ENCODE assay signal across 1 cellular context in genomic region chr1:156659994-156660751, GRCh38.
TF ChIP-seq lines count a peak whose summit lies in the region.

No MANE protein-coding gene starts in this region.

TF ChIP-seq in HepG2, 621 proteins besides CTCF, POLR2A, EP300 and RAD21 (continued from another document and continues in another):
- TF ChIP-seq SP4 (CRISPR knock-in tag; IDR thresholded peaks at IDR 0.05) (peak; percentile 68), ZNF205 (CRISPR knock-in tag; IDR thresholded peaks at IDR 0.05) (peak; percentile 50; the same call in 1 of the 2 replicates), MEF2D (CRISPR knock-in tag; IDR thresholded peaks at IDR 0.05) (peak; percentile 51; the same call in 1 of the 2 replicates), SNRNP70 (IDR thresholded peaks at IDR 0.05; ENCODE audit: low read depth, low read length) (no peak), DRAP1 (CRISPR knock-in tag; IDR thresholded peaks at IDR 0.05) (peak; percentile 29; the same call in 1 of the 2 replicates), HMGXB4 (CRISPR knock-in tag; IDR thresholded peaks at IDR 0.05; ENCODE audit: borderline replicate concordance in 1 of 2, low read depth in 1 of 2) (peak; percentile 92 to 94), ZNF616 (CRISPR knock-in tag; IDR thresholded peaks at IDR 0.05; ENCODE audit: low read depth) (0 out of 2 replicates have a peak, but pooled peaks have one; percentile 59), ZNF260 (CRISPR knock-in tag; IDR thresholded peaks at IDR 0.05; ENCODE audit: borderline replicate concordance, low read depth) (no peak), THAP9 (CRISPR knock-in tag; IDR thresholded peaks at IDR 0.05; ENCODE audit: borderline replicate concordance) (peak; percentile 10; the same call in 1 of the 2 replicates), ZNF792 (CRISPR knock-in tag; IDR thresholded peaks at IDR 0.05) (peak; percentile 84), BCL6 (CRISPR knock-in tag; IDR thresholded peaks at IDR 0.05) (peak; percentile 43; the same call in 1 of the 2 replicates), ZIK1 (CRISPR knock-in tag; IDR thresholded peaks at IDR 0.05; ENCODE audit: borderline replicate concordance, low read depth) (peak; percentile 79; the same call in 1 of the 2 replicates), MIXL1 (CRISPR knock-in tag; IDR thresholded peaks at IDR 0.05) (peak; percentile 35; the same call in 1 of the 2 replicates), GABPA (IDR thresholded peaks at IDR 0.05; ENCODE audit: low read depth, low read length) (no peak), GABPA (CRISPR knock-in tag; IDR thresholded peaks at IDR 0.05; ENCODE audit: low read depth) (peak; percentile 89), SPEN (CRISPR knock-in tag; IDR thresholded peaks at IDR 0.05; ENCODE audit: low read depth) (peak; percentile 60; the same call in 1 of the 2 replicates), ZFY (CRISPR knock-in tag; IDR thresholded peaks at IDR 0.05) (peak; percentile 12; the same call in 1 of the 2 replicates), ZNF121 (CRISPR knock-in tag; IDR thresholded peaks at IDR 0.05) (0 out of 2 replicates have a peak, but pooled peaks have one; percentile 44), U2AF2 (IDR thresholded peaks at IDR 0.05; ENCODE audit: low read depth, low read length) (no peak), NFYC (CRISPR knock-in tag; IDR thresholded peaks at IDR 0.05) (peak; percentile 21; the same call in 1 of the 2 replicates), MLXIP (CRISPR knock-in tag; IDR thresholded peaks at IDR 0.05; ENCODE audit: borderline replicate concordance) (no peak), SOX5 (CRISPR knock-in tag; IDR thresholded peaks at IDR 0.05; ENCODE audit: borderline replicate concordance) (peak; percentile 37), GATAD2A (CRISPR knock-in tag; IDR thresholded peaks at IDR 0.05) (peak; percentile 67), SMAD9 (CRISPR knock-in tag; IDR thresholded peaks at IDR 0.05) (no peak), LBX2 (CRISPR knock-in tag; IDR thresholded peaks at IDR 0.05; ENCODE audit: borderline replicate concordance) (0 out of 2 replicates have a peak, but pooled peaks have one; percentile 23), RFXAP (CRISPR knock-in tag; IDR thresholded peaks at IDR 0.05; ENCODE audit: borderline replicate concordance) (no peak), ZSCAN25 (CRISPR knock-in tag; IDR thresholded peaks at IDR 0.05) (peak; percentile 77; the same call in 1 of the 2 replicates), ZNF547 (CRISPR knock-in tag; IDR thresholded peaks at IDR 0.05) (0 out of 2 replicates have a peak, but pooled peaks have one; percentile 57), YY1 (IDR thresholded peaks at IDR 0.05; ENCODE audit: insufficient read depth, insufficient replicate concordance, low read depth, low read length) (peak; percentile 52), ZKSCAN5 (CRISPR knock-in tag; IDR thresholded peaks at IDR 0.05) (no peak), SKI (IDR thresholded peaks at IDR 0.05; ENCODE audit: partially characterized antibody) (peak; percentile 9), CENPBD1 (CRISPR knock-in tag; IDR thresholded peaks at IDR 0.05; ENCODE audit: borderline replicate concordance, low read depth) (no peak), MED1 (CRISPR knock-in tag; IDR thresholded peaks at IDR 0.05) (peak; percentile 91), HMG20A (CRISPR knock-in tag; IDR thresholded peaks at IDR 0.05; ENCODE audit: borderline replicate concordance) (peak; percentile 30; the same call in 1 of the 2 replicates), BCLAF1 (IDR thresholded peaks at IDR 0.05) (no peak), ZFP41 (CRISPR knock-in tag; IDR thresholded peaks at IDR 0.05; ENCODE audit: borderline replicate concordance) (0 out of 2 replicates have a peak, but pooled peaks have one; percentile 11), ZNF780A (CRISPR knock-in tag; IDR thresholded peaks at IDR 0.05) (0 out of 2 replicates have a peak, but pooled peaks have one; percentile 20), ZNF768 (CRISPR knock-in tag; IDR thresholded peaks at IDR 0.05) (peak; percentile 59), ZNF17 (CRISPR knock-in tag; IDR thresholded peaks at IDR 0.05) (no peak), ZMAT5 (CRISPR knock-in tag; IDR thresholded peaks at IDR 0.05; ENCODE audit: borderline replicate concordance, low read depth) (no peak), SIN3B (IDR thresholded peaks at IDR 0.05; ENCODE audit: low read length) (0 out of 2 replicates have a peak, but pooled peaks have one; percentile 11)
- TF ChIP-seq, protein P1, sequence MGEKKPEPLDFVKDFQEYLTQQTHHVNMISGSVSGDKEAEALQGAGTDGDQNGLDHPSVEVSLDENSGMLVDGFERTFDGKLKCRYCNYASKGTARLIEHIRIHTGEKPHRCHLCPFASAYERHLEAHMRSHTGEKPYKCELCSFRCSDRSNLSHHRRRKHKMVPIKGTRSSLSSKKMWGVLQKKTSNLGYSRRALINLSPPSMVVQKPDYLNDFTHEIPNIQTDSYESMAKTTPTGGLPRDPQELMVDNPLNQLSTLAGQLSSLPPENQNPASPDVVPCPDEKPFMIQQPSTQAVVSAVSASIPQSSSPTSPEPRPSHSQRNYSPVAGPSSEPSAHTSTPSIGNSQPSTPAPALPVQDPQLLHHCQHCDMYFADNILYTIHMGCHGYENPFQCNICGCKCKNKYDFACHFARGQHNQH (CRISPR knock-in tag; IDR thresholded peaks at IDR 0.05): no peak
- TF ChIP-seq, protein P2, sequence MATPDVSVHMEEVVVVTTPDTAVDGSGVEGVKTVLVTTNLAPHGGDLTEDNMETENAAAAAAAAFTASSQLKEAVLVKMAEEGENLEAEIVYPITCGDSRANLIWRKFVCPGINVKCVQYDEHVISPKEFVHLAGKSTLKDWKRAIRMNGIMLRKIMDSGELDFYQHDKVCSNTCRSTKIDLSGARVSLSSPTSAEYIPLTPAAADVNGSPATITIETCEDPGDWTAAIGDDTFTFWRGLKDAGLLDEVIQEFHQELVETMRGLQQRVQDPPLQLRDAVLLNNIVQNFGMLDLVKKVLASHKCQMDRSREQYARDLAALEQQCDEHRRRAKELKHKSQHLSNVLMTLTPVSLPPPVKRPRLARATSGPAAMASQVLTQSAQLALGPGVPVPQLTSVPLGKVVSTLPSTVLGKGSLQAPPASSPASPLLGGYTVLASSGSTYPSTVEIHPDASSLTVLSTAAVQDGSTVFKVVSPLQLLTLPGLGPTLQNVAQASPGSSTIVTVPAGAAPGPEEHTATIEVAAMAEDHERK (CRISPR knock-in tag; IDR thresholded peaks at IDR 0.05; ENCODE audit: low read depth): no peak
- TF ChIP-seq, protein P3, sequence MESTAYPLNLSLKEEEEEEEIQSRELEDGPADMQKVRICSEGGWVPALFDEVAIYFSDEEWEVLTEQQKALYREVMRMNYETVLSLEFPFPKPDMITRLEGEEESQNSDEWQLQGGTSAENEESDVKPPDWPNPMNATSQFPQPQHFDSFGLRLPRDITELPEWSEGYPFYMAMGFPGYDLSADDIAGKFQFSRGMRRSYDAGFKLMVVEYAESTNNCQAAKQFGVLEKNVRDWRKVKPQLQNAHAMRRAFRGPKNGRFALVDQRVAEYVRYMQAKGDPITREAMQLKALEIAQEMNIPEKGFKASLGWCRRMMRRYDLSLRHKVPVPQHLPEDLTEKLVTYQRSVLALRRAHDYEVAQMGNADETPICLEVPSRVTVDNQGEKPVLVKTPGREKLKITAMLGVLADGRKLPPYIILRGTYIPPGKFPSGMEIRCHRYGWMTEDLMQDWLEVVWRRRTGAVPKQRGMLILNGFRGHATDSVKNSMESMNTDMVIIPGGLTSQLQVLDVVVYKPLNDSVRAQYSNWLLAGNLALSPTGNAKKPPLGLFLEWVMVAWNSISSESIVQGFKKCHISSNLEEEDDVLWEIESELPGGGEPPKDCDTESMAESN (CRISPR knock-in tag; conservative IDR thresholded peaks at IDR 0.05): peak; percentile 77; the same call in 1 of the 2 replicates
- TF ChIP-seq, protein P4, sequence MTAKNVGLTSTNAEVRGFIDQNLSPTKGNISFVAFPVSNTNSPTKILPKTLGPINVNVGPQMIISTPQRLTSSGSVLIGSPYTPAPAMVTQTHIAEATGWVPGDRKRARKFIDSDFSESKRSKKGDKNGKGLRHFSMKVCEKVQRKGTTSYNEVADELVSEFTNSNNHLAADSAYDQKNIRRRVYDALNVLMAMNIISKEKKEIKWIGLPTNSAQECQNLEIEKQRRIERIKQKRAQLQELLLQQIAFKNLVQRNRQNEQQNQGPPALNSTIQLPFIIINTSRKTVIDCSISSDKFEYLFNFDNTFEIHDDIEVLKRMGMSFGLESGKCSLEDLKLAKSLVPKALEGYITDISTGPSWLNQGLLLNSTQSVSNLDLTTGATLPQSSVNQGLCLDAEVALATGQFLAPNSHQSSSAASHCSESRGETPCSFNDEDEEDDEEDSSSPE (CRISPR knock-in tag; IDR thresholded peaks at IDR 0.05): peak; percentile 67; the same call in 1 of the 2 replicates
